9 cellular contexts compared by ENCODE assay signal in the genomic region with DNA sequence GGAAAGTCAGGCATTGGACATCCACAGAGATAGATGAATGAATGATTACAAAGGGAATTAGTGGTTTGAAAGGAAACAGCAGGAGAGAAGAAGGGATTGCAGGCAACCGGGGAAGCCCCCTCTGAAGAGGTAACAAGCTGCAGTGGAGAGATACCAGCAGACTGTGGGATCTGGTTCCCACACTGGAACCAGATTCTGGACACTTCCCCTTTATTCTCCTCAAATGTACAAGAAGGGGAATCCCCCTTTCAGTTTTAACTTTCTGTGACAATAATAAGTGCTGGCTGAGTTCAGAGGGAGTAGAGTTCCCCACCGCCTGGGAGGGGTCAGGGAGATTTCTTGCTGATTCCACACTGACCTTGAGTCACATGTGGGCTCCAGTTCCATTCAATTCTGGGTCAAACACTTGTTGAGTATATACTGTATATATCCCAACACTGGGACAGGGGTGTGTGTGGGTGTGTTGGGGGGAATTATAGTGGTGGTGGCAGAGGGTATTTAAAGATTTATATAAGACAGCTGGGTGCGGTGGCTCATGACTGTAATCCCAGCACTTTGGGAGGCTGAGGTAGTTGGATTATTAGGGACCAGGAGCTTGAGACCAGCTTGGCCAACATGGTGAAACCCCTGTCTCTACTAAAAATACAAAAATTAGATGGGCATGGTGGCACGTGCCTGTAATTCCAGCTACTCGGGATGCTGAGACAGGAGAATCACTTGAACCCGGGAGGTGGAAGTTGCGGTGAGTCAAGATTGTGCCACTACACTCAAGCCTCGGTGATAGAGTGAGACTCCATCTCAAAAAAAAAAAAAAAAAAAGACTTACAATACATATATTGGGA. TPM values are rescaled to one million over a fixed set of nuclear protein-coding genes. Genes with fewer than 3 reads are reported as not detected.
A peak's percentile ranks its signal among the peaks of the same experiment; 100 is the strongest.
DNase-seq lines count a peak whose midpoint lies in the region; ATAC-seq, FAIRE-seq and TF ChIP-seq lines count a peak whose summit lies in the region.
"Had no signal": no experiment of that assay in that cellular context is flagged by ENCODE, and none has a peak within 500 bp of the region (broad histone marks: within the 10 kb centered on the region; RNA-seq: fewer than 3 reads in every experiment).

No MANE protein-coding gene starts in this region.

- no peaks in the 10 kb centered on the region for H3K9me3 ChIP-seq in CD8-positive, alpha-beta T cell (ENCODE audit: low read length)
- H3K9me3 ChIP-seq in HUES64 (ENCODE audit: insufficient read depth, low read depth, low read length) = no peaks in the 10 kb centered on the region
- no peaks in the 10 kb centered on the region for H3K9me3 ChIP-seq in GM12878 (replicated peaks; ENCODE audit: control insufficient read depth, insufficient read depth, low read length)

- peak overlapping the region; percentile 84 for H3K27ac Mint-ChIP-seq in CD8-positive, alpha-beta T cell
- peak overlapping the region; percentile 85 for H3K27ac Mint-ChIP-seq in nephron progenitor cell

- no peaks in the 10 kb centered on the region for H3K36me3 ChIP-seq in CD8-positive, alpha-beta T cell (ENCODE audit: insufficient read depth, low read length)
- H3K36me3 ChIP-seq in HUES64 (ENCODE audit: insufficient read depth, low read length) = no peaks in the 10 kb centered on the region
- H3K36me3 ChIP-seq in GM12878 (ENCODE audit: control insufficient read depth in 2 of 2, insufficient read depth in 2 of 2, low read length in 1 of 2) = no peaks in the 10 kb centered on the region

- SMC1A ChIA-PET in GM12878 (lab: Charles Lee; ENCODE audit: uncharacterized antibody, unreplicated experiment) = interaction anchor here (0.9 to 21.0 kb wide), 13 partner anchors 10 to 124 kb away, joined by 3 to 275 read pairs (median 8); a partner anchor contains a TSS

- RAD21 ChIA-PET in GM12878 (lab: Charles Lee; ENCODE audit: unreplicated experiment) = interaction anchor here (0.6 to 13.0 kb wide), 9 partner anchors 11 to 125 kb away, joined by 3 to 200 read pairs (median 73); a partner anchor contains a TSS

- peak overlapping the region; percentile 35; the same call in 1 of the 2 replicates for H3K9ac ChIP-seq in HUES64 (ENCODE audit: low read depth, low read length)
- 0 out of 2 replicates have a peak overlapping the region, but pooled peaks have one; percentile 1 for H3K9ac ChIP-seq in GM12878 (ENCODE audit: control insufficient read depth, insufficient read depth, low read length)

- H4K20me1 ChIP-seq in GM12878 (ENCODE audit: control insufficient read depth, insufficient read depth) = no peaks in the 10 kb centered on the region

- 82% methylated on average over 8 of the region's 8 CpGs for WGBS in HUES64
- WGBS in GM12878 (ENCODE audit: insufficient coverage, insufficient replicate concordance, low lambda C conversion rate, missing lambda C conversion rate) = 51% methylated on average over 8 of the region's 8 CpGs
- WGBS in lower leg skin, 2 donors = 70 to 79% methylated on average over 8 of the region's 8 CpGs

- FAIRE-seq in GM12878 (lab: Jason Lieb, UNC) = peak; percentile 57

- in situ Hi-C loops in GM12878 (cut with MboI) = no loop called here

- no peak overlapping the region for H3K27ac ChIP-seq in CD8-positive, alpha-beta T cell (ENCODE audit: low read depth, low read length)
- no peak overlapping the region for H3K27ac ChIP-seq in HUES64 (ENCODE audit: low read depth, low read length)
- H3K27ac ChIP-seq in GM12878 (ENCODE audit: control insufficient read depth, insufficient read depth) = peak overlapping the region; percentile 70

- peaks cover 73% of the 10 kb centered on the region for H3K4me1 Mint-ChIP-seq in CD8-positive, alpha-beta T cell (ENCODE audit: low read depth)
- peaks cover 79% of the 10 kb centered on the region for H3K4me1 Mint-ChIP-seq in nephron progenitor cell

- peak overlapping the region; percentile 31; the same call in 1 of the 2 replicates for H3K4me2 ChIP-seq in GM12878 (ENCODE audit: control insufficient read depth, insufficient read depth)

- peak in 1 of 2 experiments; percentile 25; a peak in 1 of 4 replicates for TF ChIP-seq EP300 in GM12878 (IDR thresholded peaks at IDR 0.05; ENCODE audit: borderline replicate concordance in 1 of 2, control insufficient read depth in 1 of 2, low read depth in 2 of 2, low read length in 2 of 2)

- no TSS peak for BruUV-seq in GM12878 (replicated peaks; lab: Mats Ljungman, UMichigan)

- no peak overlapping the region for H3K4me3 Mint-ChIP-seq in CD8-positive, alpha-beta T cell
- H3K4me3 Mint-ChIP-seq in nephron progenitor cell = peak overlapping the region; percentile 59

- CTCF ChIA-PET in CD8-positive, alpha-beta T cell (lab: Charles Lee) = interaction anchor here (1.1 to 5.8 kb wide), 4 partner anchors 17 to 80 kb away, joined by 3 to 39 read pairs (median 4); a partner anchor contains a TSS
- CTCF ChIA-PET in GM12878 (lab: Yijun Ruan, JAX) = interaction anchor here (0.6 to 7.6 kb wide), 10 partner anchors 8 to 125 kb away, joined by 3 to 59 read pairs (median 5); a partner anchor contains a TSS

- no peaks in the 10 kb centered on the region for H3K27me3 Mint-ChIP-seq in CD8-positive, alpha-beta T cell (ENCODE audit: low read depth)
- no peaks in the 10 kb centered on the region for H3K27me3 Mint-ChIP-seq in nephron progenitor cell (ENCODE audit: low read depth, poor library complexity)

- no peak for TF ChIP-seq CTCF in CD8-positive, alpha-beta T cell (IDR thresholded peaks at IDR 0.05)
- no peak for TF ChIP-seq CTCF in GM12878 (IDR thresholded peaks at IDR 0.05 in 2 of 3, conservative IDR thresholded peaks at IDR 0.05 in 1 of 3; ENCODE audit: control insufficient read depth in 2 of 3, extremely low read depth in 1 of 3, insufficient read depth in 1 of 3, low read depth in 3 of 3, low read length in 3 of 3)
- no peak for TF ChIP-seq CTCF in nephron progenitor cell (IDR thresholded peaks at IDR 0.05)
- no peak for TF ChIP-seq CTCF in lower leg skin (IDR thresholded peaks at IDR 0.05)

- no peak overlapping the region for H3K4me3 ChIP-seq in CD8-positive, alpha-beta T cell (ENCODE audit: low read depth, low read length)
- no peak overlapping the region for H3K4me3 ChIP-seq in HUES64 (ENCODE audit: low read length)
- H3K4me3 ChIP-seq in GM12878 = no peak overlapping the region
- H3K4me3 ChIP-seq in lower leg skin (ENCODE audit: low read depth, poor library complexity, severe bottlenecking) = no peak overlapping the region

- peaks cover 82% of the 10 kb centered on the region for H3K4me1 ChIP-seq in CD8-positive, alpha-beta T cell (ENCODE audit: insufficient read depth, low read length)
- peaks cover 33% of the 10 kb centered on the region for H3K4me1 ChIP-seq in HUES64 (ENCODE audit: insufficient read depth, low read length)
- peaks cover 78% of the 10 kb centered on the region for H3K4me1 ChIP-seq in GM12878 (ENCODE audit: control insufficient read depth, insufficient read depth, low read length)

- peaks cover 2% of the 10 kb centered on the region for H3K79me2 ChIP-seq in GM12878 (ENCODE audit: control insufficient read depth, insufficient read depth, low read length)

- no peaks in the 10 kb centered on the region for H3K36me3 Mint-ChIP-seq in CD8-positive, alpha-beta T cell
- no peaks in the 10 kb centered on the region for H3K36me3 Mint-ChIP-seq in nephron progenitor cell (ENCODE audit: low read depth)

- intact Hi-C loops in CD8-positive, alpha-beta T cell (cut with DNase I, micrococcal nuclease) = no loop called here
- intact Hi-C loops in GM12878 (cut with micrococcal nuclease; ENCODE audit: unreplicated experiment) = no loop called here
- intact Hi-C loops in lower leg skin (cut with DNase I; ENCODE audit: low total_unique reads) = no loop called here

- no peak for TF ChIP-seq RAD21 in GM12878 (IDR thresholded peaks at IDR 0.05; ENCODE audit: insufficient read depth, low read depth, low read length)

- DNase-seq in CD8-positive, alpha-beta T cell = no peak
- DNase-seq in GM12878 (ENCODE audit: low read depth, low spot score) (peak; percentile 92), nephron progenitor cell (no peak), NCI-H1436 (lab: John Stamatoyannopoulos, UW) (no peak), NCI-H345 (lab: John Stamatoyannopoulos, UW) (no peak), lower leg skin (ENCODE audit: low spot score in 2 of 2) (no peak)
- DNase-seq: SW 1271 had no signal

- ATAC-seq in CD8-positive, alpha-beta T cell = no peak
- ATAC-seq in GM12878 (peak; percentile 17), esophagus mucosa (no peak)

- H3K27me3 ChIP-seq in CD8-positive, alpha-beta T cell (ENCODE audit: insufficient read depth, low read length) = no peaks in the 10 kb centered on the region
- H3K27me3 ChIP-seq in HUES64 (ENCODE audit: insufficient read depth, low read length) (no peaks in the 10 kb centered on the region), GM12878 (replicated peaks in 1 of 2; ENCODE audit: control insufficient read depth in 2 of 2, insufficient read depth in 2 of 2, low read length in 1 of 2) (no peaks in the 10 kb centered on the region)

- TF ChIP-seq POLR2A in GM12878 (IDR thresholded peaks at IDR 0.05; ENCODE audit: low read depth, low read length) = no peak
- no peak for TF ChIP-seq POLR2A in lower leg skin (IDR thresholded peaks at IDR 0.05)

- no peak overlapping the region for H2AFZ ChIP-seq in GM12878 (ENCODE audit: control insufficient read depth, low read depth, low read length)

- no peaks in the 10 kb centered on the region for H3K9me3 Mint-ChIP-seq in CD8-positive, alpha-beta T cell
- H3K9me3 Mint-ChIP-seq in nephron progenitor cell = no peaks in the 10 kb centered on the region

- POLR2A ChIA-PET in CD8-positive, alpha-beta T cell (lab: Charles Lee) = interaction anchor here (1.7 kb wide), 1 partner anchor 9 kb away, joined by 6 read pairs; no protein-coding TSS in a partner anchor
- POLR2A ChIA-PET in GM12878 (lab: Charles Lee) = interaction anchor here (0.6 to 11.6 kb wide), 9 partner anchors 9 to 126 kb away, joined by 4 to 267 read pairs (median 48); a partner anchor contains a TSS

RNA-seq across cellular contexts. Expression of a gene that starts 16.5 kb away (rescaled TPM):
- 100 to 1,000 TPM; 351 to 360 TPM for total RNA-seq in CD8-positive, alpha-beta T cell
- 23.1 TPM for polyA plus RNA-seq in HUES64 (2013, experiment 1 of 2)
- polyA plus RNA-seq in HUES64 (2013, experiment 2 of 2) = 25.9 TPM
- 278 and 329 TPM in 2 replicates for total RNA-seq in GM12878 (2013; cell fraction: nucleolus; rRNA removed)
- total RNA-seq in GM12878 (2014; rRNA removed) = 227 and 228 TPM in 2 replicates
- total RNA-seq in GM12878 (2014; rRNA removed; fragmentation: Illumina TruSeq; extraction: Trizol) = 75.4 and 76.9 TPM in 2 replicates
- 192 and 210 TPM in 2 replicates for total RNA-seq in GM12878 (2021)
- polyA plus RNA-seq in GM12878 (2011; ENCODE audit: low read depth) = 31.9 TPM
- polyA plus RNA-seq in GM12878 (2011; rRNA removed) = 181 and 277 TPM in 2 replicates
- 307 and 319 TPM in 2 replicates for polyA plus RNA-seq in GM12878 (2011; cell fraction: cytosol; rRNA removed)
- 445 and 463 TPM in 2 replicates for polyA plus RNA-seq in GM12878 (2011; cell fraction: nucleus; rRNA removed)
- 108 and 193 TPM in 2 replicates for polyA plus RNA-seq in GM12878 (2012)
- 35.2 and 44.5 TPM in 2 replicates for polyA plus RNA-seq in GM12878 (2014; fragmentation: Illumina TruSeq; extraction: Trizol)
- 1 to 10 TPM; 2.1 to 5.0 TPM for polyA plus RNA-seq in GM12878 (2014; fragmentation: Nextera tagmentation; extraction: Ambion mirVana)
- 174 and 190 TPM in 2 replicates for polyA plus RNA-seq in GM12878 (2014; rRNA removed)
- 100 to 1,000 TPM; 245 to 268 TPM for polyA plus RNA-seq in GM12878 (2016; fragmentation: Nextera tagmentation; extraction: Ambion mirVana)
- polyA minus RNA-seq in GM12878 (2011; rRNA and poly(A)+ RNA removed) = 219 and 366 TPM in 2 replicates
- polyA minus RNA-seq in GM12878 (2011; cell fraction: cytosol; rRNA and poly(A)+ RNA removed) = 187 and 217 TPM in 2 replicates
- 480 and 614 TPM in 2 replicates for polyA minus RNA-seq in GM12878 (2011; cell fraction: nucleus; rRNA and poly(A)+ RNA removed)
- 417 TPM for total RNA-seq in esophagus mucosa
- total RNA-seq in lower leg skin = 100 to 1,000 TPM; 274 to 929 (median 421) TPM

RNA-seq across cellular contexts. Expression of a gene that starts 41.2 kb away (rescaled TPM):
- total RNA-seq in CD8-positive, alpha-beta T cell = 10 to 100 TPM; 16.5 to 19.1 TPM
- polyA plus RNA-seq in HUES64 (2013, experiment 1 of 2) = 25.0 TPM
- 31.3 TPM for polyA plus RNA-seq in HUES64 (2013, experiment 2 of 2)
- total RNA-seq in GM12878 (2013; cell fraction: nucleolus; rRNA removed) = 63.6 and 65.4 TPM in 2 replicates
- total RNA-seq in GM12878 (2014; rRNA removed) = 23.3 and 32.9 TPM in 2 replicates
- total RNA-seq in GM12878 (2014; rRNA removed; fragmentation: Illumina TruSeq; extraction: Trizol) = 40.4 and 41.9 TPM in 2 replicates
- total RNA-seq in GM12878 (2021) = 37.7 and 37.9 TPM in 2 replicates
- polyA plus RNA-seq in GM12878 (2011; ENCODE audit: low read depth) = 40.5 TPM
- 80.6 and 113 TPM in 2 replicates for polyA plus RNA-seq in GM12878 (2011; rRNA removed)
- 49.9 and 54.1 TPM in 2 replicates for polyA plus RNA-seq in GM12878 (2011; cell fraction: cytosol; rRNA removed)
- polyA plus RNA-seq in GM12878 (2011; cell fraction: nucleus; rRNA removed) = 40.7 and 40.9 TPM in 2 replicates
- 35.0 and 40.2 TPM in 2 replicates for polyA plus RNA-seq in GM12878 (2012)
- polyA plus RNA-seq in GM12878 (2014; fragmentation: Illumina TruSeq; extraction: Trizol) = 62.2 and 83.1 TPM in 2 replicates
- 10 to 100 TPM; 41.6 to 49.9 TPM for polyA plus RNA-seq in GM12878 (2014; fragmentation: Nextera tagmentation; extraction: Ambion mirVana)
- polyA plus RNA-seq in GM12878 (2014; rRNA removed) = 40.8 and 40.9 TPM in 2 replicates
- polyA plus RNA-seq in GM12878 (2016; fragmentation: Nextera tagmentation; extraction: Ambion mirVana) = 10 to 100 TPM; 43.8 to 47.2 TPM
- 86.5 and 91.9 TPM in 2 replicates for polyA minus RNA-seq in GM12878 (2011; rRNA and poly(A)+ RNA removed)
- polyA minus RNA-seq in GM12878 (2011; cell fraction: cytosol; rRNA and poly(A)+ RNA removed) = 35.2 and 35.7 TPM in 2 replicates
- polyA minus RNA-seq in GM12878 (2011; cell fraction: nucleus; rRNA and poly(A)+ RNA removed) = 27.3 and 33.8 TPM in 2 replicates
- 23.5 TPM for total RNA-seq in esophagus mucosa
- 10 to 100 TPM; 17.7 to 33.3 (median 23.1) TPM for total RNA-seq in lower leg skin

RNA-seq across cellular contexts. Expression of a gene that starts 41.5 kb away (rescaled TPM):
- 10 to 100 TPM; 46.6 to 48.0 TPM for total RNA-seq in CD8-positive, alpha-beta T cell
- polyA plus RNA-seq in HUES64 (2013, experiment 1 of 2) = 49.6 TPM
- 60.2 TPM for polyA plus RNA-seq in HUES64 (2013, experiment 2 of 2)
- 59.7 and 67.5 TPM in 2 replicates for total RNA-seq in GM12878 (2013; cell fraction: nucleolus; rRNA removed)
- total RNA-seq in GM12878 (2014; rRNA removed) (69.0 and 78.1 TPM in 2 replicates), GM12878 (2014; rRNA removed; fragmentation: Illumina TruSeq; extraction: Trizol) (80.2 and 80.3 TPM in 2 replicates), GM12878 (2021) (66.9 and 72.7 TPM in 2 replicates), esophagus mucosa (64.4 TPM), lower leg skin (100 to 1,000 TPM in 2 of 4 donors, 10 to 100 TPM in 2; 47.8 to 116 (median 100) TPM)
- polyA plus RNA-seq in GM12878 (2011; ENCODE audit: low read depth) = 72.2 TPM
- polyA plus RNA-seq in GM12878 (2011; rRNA removed) (191 and 233 TPM in 2 replicates), GM12878 (2014; fragmentation: Illumina TruSeq; extraction: Trizol) (79.5 and 97.5 TPM in 2 replicates), GM12878 (2014; fragmentation: Nextera tagmentation; extraction: Ambion mirVana) (100 to 1,000 TPM; 178 to 208 TPM), GM12878 (2014; rRNA removed) (89.1 and 123 TPM in 2 replicates), GM12878 (2016; fragmentation: Nextera tagmentation; extraction: Ambion mirVana) (100 to 1,000 TPM; 145 to 153 TPM)
- polyA plus RNA-seq in GM12878 (2011; cell fraction: cytosol; rRNA removed) = 67.3 and 70.7 TPM in 2 replicates
- 29.0 and 44.9 TPM in 2 replicates for polyA plus RNA-seq in GM12878 (2011; cell fraction: nucleus; rRNA removed)
- polyA plus RNA-seq in GM12878 (2012) = 93.4 and 116 TPM in 2 replicates
- 39.7 TPM in 2 replicates for polyA minus RNA-seq in GM12878 (2011; rRNA and poly(A)+ RNA removed)
- polyA minus RNA-seq in GM12878 (2011; cell fraction: cytosol; rRNA and poly(A)+ RNA removed) = 9.9 and 13.9 TPM in 2 replicates
- polyA minus RNA-seq in GM12878 (2011; cell fraction: nucleus; rRNA and poly(A)+ RNA removed) = 7.0 and 7.7 TPM in 2 replicates
